Comparison of ENCODE assay signal across 9 cellular contexts in the genomic region with DNA sequence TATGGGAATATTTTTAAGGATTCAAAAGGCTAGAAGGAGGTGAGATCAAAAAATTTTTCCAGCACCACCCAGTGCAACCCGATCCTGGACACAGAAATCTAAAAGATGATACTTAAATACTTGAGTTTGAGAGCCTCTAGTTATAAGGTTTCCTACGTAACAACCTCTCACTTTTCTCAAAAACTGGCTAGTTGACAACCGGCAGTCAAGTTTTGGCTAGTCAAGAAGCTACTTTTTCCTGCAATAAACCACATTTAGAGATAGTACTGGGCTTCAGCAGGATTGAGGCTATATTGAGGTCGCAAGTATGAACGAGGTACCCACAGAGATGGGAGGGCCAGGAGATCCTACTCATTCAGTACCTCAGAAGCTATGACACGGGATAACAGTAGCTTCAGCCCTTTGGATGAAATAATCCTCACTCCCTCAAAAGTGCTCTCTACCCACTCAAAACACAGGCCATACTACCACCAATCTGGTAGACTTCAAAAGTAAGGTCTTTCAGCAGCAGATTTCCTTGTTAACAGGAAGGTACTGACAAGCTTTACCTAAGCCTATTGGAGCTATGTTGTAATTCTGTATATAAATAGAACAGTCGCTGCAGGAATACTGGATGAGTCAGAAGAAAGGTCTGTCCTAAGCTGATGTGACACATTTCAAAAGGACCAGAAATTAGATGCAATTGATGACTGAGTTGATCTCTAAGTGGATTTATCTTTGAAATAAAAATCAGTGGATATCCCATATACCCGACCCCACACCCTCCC. TPM values are rescaled to one million over a fixed set of nuclear protein-coding genes. Genes with fewer than 3 reads are reported as not detected.
DNase-seq lines count a peak whose midpoint lies in the region; ATAC-seq, FAIRE-seq and TF ChIP-seq lines count a peak whose summit lies in the region.
"Had no signal": no experiment of that assay in that cellular context is flagged by ENCODE, and none has a peak within 500 bp of the region (broad histone marks: within the 10 kb centered on the region; RNA-seq: fewer than 3 reads in every experiment).

No MANE protein-coding gene starts in this region.

- H3K36me3 ChIP-seq in hepatocyte (replicated peaks; ENCODE audit: insufficient read depth, low read depth) (no peaks in the 10 kb centered on the region), stomach (no peaks in the 10 kb centered on the region), kidney (ENCODE audit: control insufficient read depth in 1 of 2, insufficient read depth in 2 of 2, low read length in 2 of 2) (no peaks in the 10 kb centered on the region)
- H3K36me3 ChIP-seq: WERI-Rb-1 had no signal

- 56% methylated on average over 8 of the region's 8 CpGs for WGBS in hepatocyte (ENCODE audit: low lambda C conversion rate, missing lambda C conversion rate)
- WGBS in stomach, 5 donors = 68 to 73% (median 70%) methylated on average over 8 of the region's 8 CpGs

- peak overlapping the region; percentile 45 for H3K27ac Mint-ChIP-seq in activated T-cell treated with anti-CD3 and anti-CD28 coated beads, Interleukin-2, amount 50 U/mL, for 72 hours

- no peak for DNase-seq in activated T-cell treated with anti-CD3 and anti-CD28 coated beads, Interleukin-2, amount 50 U/mL, for 4 hours
- DNase-seq in activated T-cell treated with anti-CD3 and anti-CD28 coated beads, Interleukin-2, amount 50 U/mL, for 1 hour = no peak
- DNase-seq in activated T-cell treated with anti-CD3 and anti-CD28 coated beads, Interleukin-2, amount 50 U/mL, for 72 hours = no peak
- DNase-seq in hepatocyte (ENCODE audit: low spot score) (peak; percentile 61), stomach (no peak), kidney (no peak), NCI-H748 treated with DMSO at 0.1 percent for 48 hours (lab: John Stamatoyannopoulos, UW) (no peak)
- DNase-seq: WERI-Rb-1 had no signal

- no peaks in the 10 kb centered on the region for H3K9me3 Mint-ChIP-seq in activated T-cell treated with anti-CD3 and anti-CD28 coated beads, Interleukin-2, amount 50 U/mL, for 4 hours
- H3K9me3 Mint-ChIP-seq in activated T-cell treated with anti-CD3 and anti-CD28 coated beads, Interleukin-2, amount 50 U/mL, for 72 hours = peaks cover 0 to 2% of the 10 kb centered on the region in 2 donors

- H3K4me3 ChIP-seq in hepatocyte (peak overlapping the region; percentile 72), stomach (peak overlapping the region in 2 of 4 donors; percentile 77 to 94), kidney (ENCODE audit: low read length in 2 of 2) (no peak overlapping the region)

- peaks cover 26% of the 10 kb centered on the region for H3K79me2 ChIP-seq in hepatocyte

- H3K36me3 Mint-ChIP-seq in activated T-cell treated with anti-CD3 and anti-CD28 coated beads, Interleukin-2, amount 50 U/mL, for 4 hours (ENCODE audit: insufficient read depth) = no peaks in the 10 kb centered on the region
- H3K36me3 Mint-ChIP-seq in activated T-cell treated with anti-CD3 and anti-CD28 coated beads, Interleukin-2, amount 50 U/mL, for 72 hours (ENCODE audit: insufficient read depth in 2 of 2) = peaks cover 7 to 11% of the 10 kb centered on the region in 2 donors

- TF ChIP-seq EP300 in stomach (IDR thresholded peaks at IDR 0.05) = no peak

- no peak for TF ChIP-seq POLR2A in stomach (IDR thresholded peaks at IDR 0.05)

- H3K4me1 ChIP-seq in hepatocyte (ENCODE audit: insufficient read depth) (peaks cover 17% of the 10 kb centered on the region), stomach (peaks cover 19 to 72% (median 49%) of the 10 kb centered on the region in 4 donors), kidney (ENCODE audit: control insufficient read depth in 1 of 2, insufficient read depth in 1 of 2, low read depth in 1 of 2, low read length in 2 of 2) (peaks cover 0 to 8% of the 10 kb centered on the region in 2 donors)

- peaks cover 78% of the 10 kb centered on the region for H3K4me1 Mint-ChIP-seq in activated T-cell treated with anti-CD3 and anti-CD28 coated beads, Interleukin-2, amount 50 U/mL, for 4 hours (ENCODE audit: low read depth)
- peaks cover 81% of the 10 kb centered on the region for H3K4me1 Mint-ChIP-seq in activated T-cell treated with anti-CD3 and anti-CD28 coated beads, Interleukin-2, amount 50 U/mL, for 72 hours (ENCODE audit: low read depth)

- no peaks in the 10 kb centered on the region for H3K27me3 Mint-ChIP-seq in activated T-cell treated with anti-CD3 and anti-CD28 coated beads, Interleukin-2, amount 50 U/mL, for 4 hours (ENCODE audit: low read depth)
- H3K27me3 Mint-ChIP-seq in activated T-cell treated with anti-CD3 and anti-CD28 coated beads, Interleukin-2, amount 50 U/mL, for 72 hours (ENCODE audit: low read depth) = no peaks in the 10 kb centered on the region

- H4K20me1 ChIP-seq in hepatocyte (ENCODE audit: insufficient read depth, poor library complexity, severe bottlenecking) = no peaks in the 10 kb centered on the region

- H3K9me3 ChIP-seq in hepatocyte (ENCODE audit: low read depth) (no peaks in the 10 kb centered on the region), stomach (no peaks in the 10 kb centered on the region), kidney (ENCODE audit: control insufficient read depth in 1 of 2, low read length in 2 of 2) (no peaks in the 10 kb centered on the region)

- peak overlapping the region; percentile 91 for H3K4me2 ChIP-seq in hepatocyte

- H3K9ac ChIP-seq in kidney (ENCODE audit: low read length in 2 of 2) = no peak overlapping the region

- H3K9me2 ChIP-seq in hepatocyte (replicated peaks; ENCODE audit: insufficient read depth) = no peaks in the 10 kb centered on the region

- intact Hi-C loops in stomach (cut with DNase I; ENCODE audit: low total_unique reads) = no loop called here
- intact Hi-C loops in kidney (cut with DNase I) = no loop called here

- no peak for ATAC-seq in activated T-cell treated with anti-CD3 and anti-CD28 coated beads, Interleukin-2, amount 50 U/mL, for 4 hours
- ATAC-seq in activated T-cell treated with anti-CD3 and anti-CD28 coated beads, Interleukin-2, amount 50 U/mL, for 72 hours (replicated peaks in 1 of 2) = no peak
- ATAC-seq in HG03378 (IDR thresholded peaks at IDR 0.05; ENCODE audit: unreplicated experiment) = no peak

- TF ChIP-seq CTCF in hepatocyte (IDR thresholded peaks at IDR 0.05; ENCODE audit: poor library complexity) (no peak), stomach (IDR thresholded peaks at IDR 0.05) (no peak), kidney (IDR thresholded peaks at IDR 0.05; ENCODE audit: borderline replicate concordance, extremely low read depth, insufficient read depth) (no peak)

- H3K27ac ChIP-seq in hepatocyte (peak overlapping the region; percentile 74), stomach (peak overlapping the region in 4 of 5 donors; percentile 77 to 88 (median 80)), kidney (ENCODE audit: low read depth in 2 of 2, low read length in 2 of 2) (no peak overlapping the region)

- peak overlapping the region; percentile 85 for H3K4me3 Mint-ChIP-seq in activated T-cell treated with anti-CD3 and anti-CD28 coated beads, Interleukin-2, amount 50 U/mL, for 4 hours
- H3K4me3 Mint-ChIP-seq in activated T-cell treated with anti-CD3 and anti-CD28 coated beads, Interleukin-2, amount 50 U/mL, for 72 hours = peak overlapping the region; percentile 87 to 88

- FAIRE-seq in kidney (lab: Jason Lieb, UNC) = no peak

- H3K27me3 ChIP-seq in hepatocyte (no peaks in the 10 kb centered on the region), stomach (peaks cover 0 to 10% (median 0%) of the 10 kb centered on the region in 3 donors)

- H2AFZ ChIP-seq in hepatocyte = no peak overlapping the region

RNA-seq across cellular contexts. Expression of a gene that starts 1.5 kb away (rescaled TPM):
- 10 to 100 TPM; 22.8 to 26.8 (median 23.8) TPM for total RNA-seq in activated T-cell treated with anti-CD3 and anti-CD28 coated beads, Interleukin-2, amount 50 U/mL, for 4 hours
- total RNA-seq in activated T-cell treated with anti-CD3 and anti-CD28 coated beads, Interleukin-2, amount 50 U/mL, for 72 hours = 10 to 100 TPM; 19.6 to 22.9 TPM
- total RNA-seq in hepatocyte (22.4 and 26.2 TPM in 2 replicates), stomach (10 to 100 TPM in 3 of 5 donors, 1 to 10 TPM in 2; 7.5 to 90.2 (median 18.1) TPM), kidney (6.8 TPM)
- polyA plus RNA-seq in hepatocyte (35.9 and 39.1 TPM in 2 replicates), stomach (1 to 10 TPM; 1.6 to 5.3 (median 2.9) TPM), kidney (ENCODE audit: insufficient read depth, low read depth, low replicate concordance) (13.8 TPM)

Comparison
In these comparisons a context has a peak if more than half of its experiments do, and no peak if none do; other contexts are left out.
1. H3K27ac ChIP-seq: peak in hepatocyte (single experiment) and stomach (4 of 5); none in kidney (0 of 2).